Comparison of ENCODE assay signal across 8 cellular contexts in the genomic region with DNA sequence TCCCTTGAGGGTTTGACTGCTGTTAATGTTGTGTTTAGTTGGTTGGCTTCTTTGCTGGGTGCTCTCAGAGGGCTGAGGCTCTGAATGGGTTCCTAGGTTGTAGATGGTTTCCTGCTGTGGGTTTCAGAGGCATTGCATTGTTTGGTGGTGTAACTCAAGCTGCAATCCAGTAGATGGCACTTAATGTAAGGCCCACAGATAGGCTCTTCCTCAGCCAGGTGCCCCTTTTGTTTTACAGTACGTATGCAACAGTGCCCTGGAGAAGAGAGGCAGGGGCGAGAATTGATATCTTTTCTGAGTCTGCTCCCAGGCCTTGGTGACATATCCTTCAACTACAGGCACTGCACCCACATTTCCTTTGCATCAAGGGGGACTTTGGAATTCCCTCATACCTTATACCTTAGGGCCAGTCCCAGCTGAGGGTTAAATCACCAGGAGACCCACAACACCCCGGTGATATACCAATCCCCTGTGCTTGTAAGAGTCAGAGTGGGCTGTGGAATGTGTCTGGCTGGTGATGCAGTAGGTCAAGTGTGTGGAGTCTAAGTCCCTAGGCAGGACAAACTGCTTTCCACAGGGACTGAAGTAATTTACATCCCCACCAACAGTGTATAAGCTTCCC. TPM values are rescaled to one million over a fixed set of nuclear protein-coding genes. Genes with fewer than 3 reads are reported as not detected.
DNase-seq lines count a peak whose midpoint lies in the region; ATAC-seq, FAIRE-seq and TF ChIP-seq lines count a peak whose summit lies in the region.

No MANE protein-coding gene starts in this region.

- H3K4me3 ChIP-seq in GM12878 = no peak overlapping the region

- POLR2A ChIA-PET in GM12878 (lab: Charles Lee) = no interaction called here

- H3K36me3 ChIP-seq in GM12878 (ENCODE audit: control insufficient read depth in 2 of 2, insufficient read depth in 2 of 2, low read length in 1 of 2) = no peaks in the 10 kb centered on the region

- no peak overlapping the region for H2AFZ ChIP-seq in GM12878 (ENCODE audit: control insufficient read depth, low read depth, low read length)

- peak; percentile 85 for FAIRE-seq in GM12878 (lab: Jason Lieb, UNC)
- no peak for FAIRE-seq in H54 (lab: Jason Lieb, UNC)
- no peak for FAIRE-seq in GM19239 (lab: Jason Lieb, UNC)

- TF ChIP-seq CTCF in 22Rv1 (IDR thresholded peaks at IDR 0.05) (peak; percentile 42), GM12878 (IDR thresholded peaks at IDR 0.05 in 2 of 3, conservative IDR thresholded peaks at IDR 0.05 in 1 of 3; ENCODE audit: control insufficient read depth in 2 of 3, extremely low read depth in 1 of 3, insufficient read depth in 1 of 3, low read depth in 3 of 3, low read length in 3 of 3) (peak; percentile 39 to 64 (median 40); a peak in 5 of 6 replicates)

- no TSS peak for BruUV-seq in GM12878 (replicated peaks; lab: Mats Ljungman, UMichigan)

- WGBS in GM12878 (ENCODE audit: insufficient coverage, insufficient replicate concordance, low lambda C conversion rate, missing lambda C conversion rate) = 33% methylated on average over 3 of the region's 3 CpGs

- no peak for TF ChIP-seq POLR2A in GM18505 (IDR thresholded peaks at IDR 0.05; ENCODE audit: borderline replicate concordance, extremely low read depth, insufficient read depth, insufficient read length)
- TF ChIP-seq POLR2A in GM12878 (IDR thresholded peaks at IDR 0.05; ENCODE audit: low read depth, low read length) = no peak
- TF ChIP-seq POLR2A in H54 (IDR thresholded peaks at IDR 0.05; ENCODE audit: low read depth, low read length) = no peak

- no peak for TF ChIP-seq EP300 in GM12878 (IDR thresholded peaks at IDR 0.05; ENCODE audit: borderline replicate concordance in 1 of 2, control insufficient read depth in 1 of 2, low read depth in 2 of 2, low read length in 2 of 2)

- H3K27me3 ChIP-seq in GM12878 (replicated peaks in 1 of 2; ENCODE audit: control insufficient read depth in 2 of 2, insufficient read depth in 2 of 2, low read length in 1 of 2) = no peaks in the 10 kb centered on the region

- intact Hi-C loops in GM12878 (cut with micrococcal nuclease; ENCODE audit: unreplicated experiment) = loop anchor here (5.0 kb wide), 1 partner anchor 619 kb away; no protein-coding TSS in a partner anchor

- peak; percentile 43; the same call in 1 of the 2 replicates for TF ChIP-seq RAD21 in GM12878 (IDR thresholded peaks at IDR 0.05; ENCODE audit: insufficient read depth, low read depth, low read length)

- no peaks in the 10 kb centered on the region for H3K4me1 ChIP-seq in GM12878 (ENCODE audit: control insufficient read depth, insufficient read depth, low read length)

- no peaks in the 10 kb centered on the region for H3K9me3 ChIP-seq in GM12878 (replicated peaks; ENCODE audit: control insufficient read depth, insufficient read depth, low read length)

- H4K20me1 ChIP-seq in GM12878 (ENCODE audit: control insufficient read depth, insufficient read depth) = no peaks in the 10 kb centered on the region

- CTCF ChIA-PET in GM12878 (lab: Yijun Ruan, JAX) = interaction anchor here (0.8 to 2.6 kb wide), 7 partner anchors 10 to 434 kb away, joined by 3 to 9 read pairs (median 3); no protein-coding TSS in a partner anchor

- in situ Hi-C loops in GM12878 (cut with MboI) = loop anchor here (10.0 kb wide), 2 partner anchors 231 to 431 kb away; a partner anchor contains a TSS

- H3K79me2 ChIP-seq in GM12878 (ENCODE audit: control insufficient read depth, insufficient read depth, low read length) = no peaks in the 10 kb centered on the region

- DNase-seq in NCI-H128 (lab: John Stamatoyannopoulos, UW; ENCODE audit: unreplicated experiment) (peak; percentile 27), GM12878 (ENCODE audit: low read depth, low spot score) (no peak), hippocampal formation (lab: John Stamatoyannopoulos, UW) (no peak), H54 (ENCODE audit: insufficient read length, low spot score) (no peak), GM19239 (ENCODE audit: insufficient read length, low spot score) (no peak)

- H3K27ac ChIP-seq in 22Rv1 (no peak overlapping the region), GM12878 (ENCODE audit: control insufficient read depth, insufficient read depth) (no peak overlapping the region)

- H3K4me2 ChIP-seq in GM12878 (ENCODE audit: control insufficient read depth, insufficient read depth) = no peak overlapping the region

- ATAC-seq in GM18505 (IDR thresholded peaks at IDR 0.05; ENCODE audit: unreplicated experiment) (peak; percentile 81), HG02759 (IDR thresholded peaks at IDR 0.05; ENCODE audit: unreplicated experiment) (peak; percentile 78), GM12878 (peak; percentile 83)

- no peak overlapping the region for H3K9ac ChIP-seq in GM12878 (ENCODE audit: control insufficient read depth, insufficient read depth, low read length)

- RAD21 ChIA-PET in GM12878 (lab: Charles Lee; ENCODE audit: unreplicated experiment) = no interaction called here

- SMC1A ChIA-PET in GM12878 (lab: Charles Lee; ENCODE audit: uncharacterized antibody, unreplicated experiment) = interaction anchor here (1.0 to 1.4 kb wide), 2 partner anchors 17 to 72 kb away, joined by 3 to 6 read pairs; no protein-coding TSS in a partner anchor

TF ChIP-seq in GM12878, 131 proteins besides CTCF, POLR2A, EP300 and RAD21:
- no peak for TF ChIP-seq YY1 (IDR thresholded peaks at IDR 0.05; ENCODE audit: low read depth, low read length)
- no peak for TF ChIP-seq RFX5 (IDR thresholded peaks at IDR 0.05; ENCODE audit: low read depth, low read length)
- TF ChIP-seq, protein P1, sequence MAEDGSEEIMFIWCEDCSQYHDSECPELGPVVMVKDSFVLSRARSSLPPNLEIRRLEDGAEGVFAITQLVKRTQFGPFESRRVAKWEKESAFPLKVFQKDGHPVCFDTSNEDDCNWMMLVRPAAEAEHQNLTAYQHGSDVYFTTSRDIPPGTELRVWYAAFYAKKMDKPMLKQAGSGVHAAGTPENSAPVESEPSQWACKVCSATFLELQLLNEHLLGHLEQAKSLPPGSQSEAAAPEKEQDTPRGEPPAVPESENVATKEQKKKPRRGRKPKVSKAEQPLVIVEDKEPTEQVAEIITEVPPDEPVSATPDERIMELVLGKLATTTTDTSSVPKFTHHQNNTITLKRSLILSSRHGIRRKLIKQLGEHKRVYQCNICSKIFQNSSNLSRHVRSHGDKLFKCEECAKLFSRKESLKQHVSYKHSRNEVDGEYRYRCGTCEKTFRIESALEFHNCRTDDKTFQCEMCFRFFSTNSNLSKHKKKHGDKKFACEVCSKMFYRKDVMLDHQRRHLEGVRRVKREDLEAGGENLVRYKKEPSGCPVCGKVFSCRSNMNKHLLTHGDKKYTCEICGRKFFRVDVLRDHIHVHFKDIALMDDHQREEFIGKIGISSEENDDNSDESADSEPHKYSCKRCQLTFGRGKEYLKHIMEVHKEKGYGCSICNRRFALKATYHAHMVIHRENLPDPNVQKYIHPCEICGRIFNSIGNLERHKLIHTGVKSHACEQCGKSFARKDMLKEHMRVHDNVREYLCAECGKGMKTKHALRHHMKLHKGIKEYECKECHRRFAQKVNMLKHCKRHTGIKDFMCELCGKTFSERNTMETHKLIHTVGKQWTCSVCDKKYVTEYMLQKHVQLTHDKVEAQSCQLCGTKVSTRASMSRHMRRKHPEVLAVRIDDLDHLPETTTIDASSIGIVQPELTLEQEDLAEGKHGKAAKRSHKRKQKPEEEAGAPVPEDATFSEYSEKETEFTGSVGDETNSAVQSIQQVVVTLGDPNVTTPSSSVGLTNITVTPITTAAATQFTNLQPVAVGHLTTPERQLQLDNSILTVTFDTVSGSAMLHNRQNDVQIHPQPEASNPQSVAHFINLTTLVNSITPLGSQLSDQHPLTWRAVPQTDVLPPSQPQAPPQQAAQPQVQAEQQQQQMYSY (CRISPR knock-in tag; IDR thresholded peaks at IDR 0.05) = no peak
- no peak for TF ChIP-seq KAT2A (conservative IDR thresholded peaks at IDR 0.05; ENCODE audit: control insufficient read depth, low read depth, low read length)
- TF ChIP-seq SIX5 (IDR thresholded peaks at IDR 0.05; ENCODE audit: low read depth, low read length, severe bottlenecking) = no peak
- no peak for TF ChIP-seq ZZZ3 (IDR thresholded peaks at IDR 0.05; ENCODE audit: control insufficient read depth, insufficient read length, low read depth)
- no peak for TF ChIP-seq EGR1 (IDR thresholded peaks at IDR 0.05; ENCODE audit: borderline replicate concordance in 1 of 2, low read depth in 2 of 2, low read length in 2 of 2)
- TF ChIP-seq CREB1 (IDR thresholded peaks at IDR 0.05; ENCODE audit: low read depth) = no peak
- no peak; the same call in 1 of the 2 replicates for TF ChIP-seq SMC3 (IDR thresholded peaks at IDR 0.05; ENCODE audit: borderline replicate concordance, low read length)

RNA-seq across cellular contexts. Expression of a gene that starts 7.0 kb away (rescaled TPM):
- not detected in 2 replicates for total RNA-seq in GM12878 (2013; cell fraction: nucleolus; rRNA removed)
- total RNA-seq in GM12878 (2014; rRNA removed) = not detected in 2 replicates
- total RNA-seq in GM12878 (2014; rRNA removed; fragmentation: Illumina TruSeq; extraction: Trizol) = 0.09 TPM in 1 of 2 replicates, not detected in the other
- total RNA-seq in GM12878 (2021) = 0.24 TPM in 1 of 2 replicates, not detected in the other
- not detected for polyA plus RNA-seq in GM12878 (2011; ENCODE audit: low read depth)
- polyA plus RNA-seq in GM12878 (2011; rRNA removed) = not detected in 2 replicates
- polyA plus RNA-seq in GM12878 (2011; cell fraction: cytosol; rRNA removed) = 0.03 TPM in 1 of 2 replicates, not detected in the other
- polyA plus RNA-seq in GM12878 (2011; cell fraction: nucleus; rRNA removed) = 0.06 TPM in 1 of 2 replicates, not detected in the other
- 0.04 TPM in 1 of 2 replicates, not detected in the other for polyA plus RNA-seq in GM12878 (2012)
- 0.50 TPM in 1 of 2 replicates, not detected in the other for polyA plus RNA-seq in GM12878 (2014; fragmentation: Illumina TruSeq; extraction: Trizol)
- under 1 TPM in 1 of 2 experiments, not detected in 1; 0.02 TPM for polyA plus RNA-seq in GM12878 (2014; fragmentation: Nextera tagmentation; extraction: Ambion mirVana)
- 0.11 TPM in 1 of 2 replicates, not detected in the other for polyA plus RNA-seq in GM12878 (2014; rRNA removed)
- not detected for polyA plus RNA-seq in GM12878 (2016; fragmentation: Nextera tagmentation; extraction: Ambion mirVana)
- 0.21 and 0.37 TPM in 2 replicates for polyA minus RNA-seq in GM12878 (2011; rRNA and poly(A)+ RNA removed)
- polyA minus RNA-seq in GM12878 (2011; cell fraction: cytosol; rRNA and poly(A)+ RNA removed) = not detected in 2 replicates
- polyA minus RNA-seq in GM12878 (2011; cell fraction: nucleus; rRNA and poly(A)+ RNA removed) = not detected in 2 replicates
